ENCODE assay signal across 10 cellular contexts in the genomic region with DNA sequence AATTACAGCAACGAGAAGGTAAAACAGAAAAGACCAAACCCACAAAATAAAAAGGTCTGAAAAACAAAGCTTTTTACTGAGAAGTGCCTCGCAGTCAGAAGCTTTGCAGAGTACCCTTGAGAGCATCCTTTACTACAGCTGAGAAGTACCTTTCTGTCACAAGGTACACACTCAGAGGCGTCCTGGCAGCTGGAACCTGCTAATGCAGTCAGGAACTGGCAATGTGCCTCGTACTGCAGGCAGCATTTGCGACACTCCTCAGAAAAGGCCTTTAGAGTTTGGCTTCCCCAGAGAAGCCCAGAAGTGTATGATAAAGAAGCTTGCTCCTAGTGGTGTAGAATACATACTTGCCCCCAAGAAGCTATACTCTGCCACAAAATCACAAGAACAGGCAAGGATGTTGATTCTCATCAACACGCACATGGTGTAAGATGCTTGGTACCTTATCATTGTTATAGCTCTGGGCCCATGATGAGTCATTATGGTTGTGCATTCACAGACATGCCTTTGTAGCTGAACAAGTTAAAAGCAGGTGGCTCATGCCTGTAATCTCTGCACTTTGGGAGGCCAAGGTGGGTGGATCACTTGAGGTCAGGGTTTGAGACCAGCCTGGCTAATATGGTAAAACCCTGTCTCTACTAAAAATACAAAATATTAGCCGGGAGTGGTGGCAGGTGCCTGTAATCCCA. TPM values are rescaled to one million over a fixed set of nuclear protein-coding genes. Genes with fewer than 3 reads are reported as not detected.
DNase-seq lines count a peak whose midpoint lies in the region; ATAC-seq and TF ChIP-seq lines count a peak whose summit lies in the region.
"Had no signal": no experiment of that assay in that cellular context is flagged by ENCODE, and none has a peak within 500 bp of the region (broad histone marks: within the 10 kb centered on the region; RNA-seq: fewer than 3 reads in every experiment).

No MANE protein-coding gene starts in this region.

- WGBS in hepatocyte (ENCODE audit: low lambda C conversion rate, missing lambda C conversion rate): 86% methylated on average over 7 of the region's 7 CpGs

- peaks cover 27% of the 10 kb centered on the region for H3K36me3 Mint-ChIP-seq in stimulated activated naive CD8-positive, alpha-beta T cell treated with anti-CD3 and anti-CD28 coated beads, Interleukin-15, Interleukin-2, amounts not matched to agents 100 ng/mL and 50 ng/mL, for 24 hours (ENCODE audit: low read depth)
- H3K36me3 Mint-ChIP-seq in T-helper 17 cell (ENCODE audit: low read depth): no peaks in the 10 kb centered on the region

- H3K4me1 ChIP-seq in hepatocyte (ENCODE audit: insufficient read depth): peaks cover 46% of the 10 kb centered on the region

- H3K36me3 ChIP-seq in hepatocyte (replicated peaks; ENCODE audit: insufficient read depth, low read depth): no peaks in the 10 kb centered on the region
- H3K36me3 ChIP-seq in MG63: peaks cover 25% of the 10 kb centered on the region
- H3K36me3 ChIP-seq: ovary had no signal

- no peaks in the 10 kb centered on the region for H3K27me3 Mint-ChIP-seq in stimulated activated naive CD8-positive, alpha-beta T cell treated with anti-CD3 and anti-CD28 coated beads, Interleukin-15, Interleukin-2, amounts not matched to agents 100 ng/mL and 50 ng/mL, for 24 hours
- no peaks in the 10 kb centered on the region for H3K27me3 Mint-ChIP-seq in T-helper 17 cell

- TF ChIP-seq CTCF in hepatocyte (IDR thresholded peaks at IDR 0.05; ENCODE audit: poor library complexity): no peak

- ATAC-seq in stimulated activated naive CD8-positive, alpha-beta T cell treated with anti-CD3 and anti-CD28 coated beads, Interleukin-15, Interleukin-2, amounts not matched to agents 100 U/mL and 50 U/mL, for 24 hours: no peak
- ATAC-seq in T-helper 17 cell (no peak), GM19035 (IDR thresholded peaks at IDR 0.05; ENCODE audit: unreplicated experiment) (no peak)

- no peaks in the 10 kb centered on the region for H3K27me3 ChIP-seq in hepatocyte
- no peaks in the 10 kb centered on the region for H3K27me3 ChIP-seq in MG63
- H3K27me3 ChIP-seq: ovary, tibial artery had no signal

- no peak overlapping the region for H3K4me3 ChIP-seq in hepatocyte
- H3K4me3 ChIP-seq in MG63: no peak overlapping the region
- H3K4me3 ChIP-seq: ovary had no signal

- H2AFZ ChIP-seq in hepatocyte: no peak overlapping the region

- H3K79me2 ChIP-seq in hepatocyte: peaks cover 48% of the 10 kb centered on the region

- H3K4me1 Mint-ChIP-seq in stimulated activated naive CD8-positive, alpha-beta T cell treated with anti-CD3 and anti-CD28 coated beads, Interleukin-15, Interleukin-2, amounts not matched to agents 100 ng/mL and 50 ng/mL, for 24 hours (ENCODE audit: low read depth): peaks cover 41% of the 10 kb centered on the region
- peaks cover 23% of the 10 kb centered on the region for H3K4me1 Mint-ChIP-seq in T-helper 17 cell

- peak overlapping the region; percentile 98 for H3K27ac ChIP-seq in hepatocyte
- H3K27ac ChIP-seq: ovary had no signal

- peaks cover under 1% of the 10 kb centered on the region for H3K9me3 Mint-ChIP-seq in stimulated activated naive CD8-positive, alpha-beta T cell treated with anti-CD3 and anti-CD28 coated beads, Interleukin-15, Interleukin-2, amounts not matched to agents 100 ng/mL and 50 ng/mL, for 24 hours

- H4K20me1 ChIP-seq in hepatocyte (ENCODE audit: insufficient read depth, poor library complexity, severe bottlenecking): peaks cover 10% of the 10 kb centered on the region

- peak overlapping the region; percentile 93 for H3K4me2 ChIP-seq in hepatocyte

- peak overlapping the region; percentile 93 for H3K4me3 Mint-ChIP-seq in stimulated activated naive CD8-positive, alpha-beta T cell treated with anti-CD3 and anti-CD28 coated beads, Interleukin-15, Interleukin-2, amounts not matched to agents 100 ng/mL and 50 ng/mL, for 24 hours
- H3K4me3 Mint-ChIP-seq in T-helper 17 cell: peak overlapping the region; percentile 97

- DNase-seq in stimulated activated naive CD8-positive, alpha-beta T cell treated with anti-CD3 and anti-CD28 coated beads, Interleukin-15, Interleukin-2, amounts not matched to agents 100 U/mL and 50 U/mL, for 24 hours: no peak
- DNase-seq in T-helper 17 cell: no peak
- DNase-seq in hepatocyte (ENCODE audit: low spot score): peak; percentile 58
- no peak for DNase-seq in MG63
- no peak for DNase-seq in anterior cingulate cortex (lab: John Stamatoyannopoulos, UW)
- DNase-seq in activated gamma-delta T cell treated with Interleukin-2 at 50 U/mL for 16 hours: no peak
- DNase-seq: ovary, tibial artery had no signal

- H3K9me2 ChIP-seq in hepatocyte (replicated peaks; ENCODE audit: insufficient read depth): no peaks in the 10 kb centered on the region

- H3K9me3 ChIP-seq in T-helper 17 cell (ENCODE audit: control insufficient read depth, low read length, poor library complexity, severe bottlenecking) (no peaks in the 10 kb centered on the region), hepatocyte (ENCODE audit: low read depth) (no peaks in the 10 kb centered on the region), MG63 (peaks cover 3% of the 10 kb centered on the region)
- H3K9me3 ChIP-seq: ovary, tibial artery had no signal

- H3K27ac Mint-ChIP-seq in stimulated activated naive CD8-positive, alpha-beta T cell treated with anti-CD3 and anti-CD28 coated beads, Interleukin-15, Interleukin-2, amounts not matched to agents 100 ng/mL and 50 ng/mL, for 24 hours: no peak overlapping the region
- peak overlapping the region; percentile 95 for H3K27ac Mint-ChIP-seq in T-helper 17 cell

RNA-seq across cellular contexts. Expression of a gene that starts 2.0 kb away (rescaled TPM):
- total RNA-seq in T-helper 17 cell (10 to 100 TPM; 44.4 to 52.7 TPM), hepatocyte (33.6 and 34.2 TPM in 2 replicates)
- 55.5 and 59.4 TPM in 2 replicates for polyA plus RNA-seq in hepatocyte
- total RNA-seq in MG63 (2014; rRNA removed; shearing (Covaris generic); ENCODE audit: low replicate concordance): 71.2 and 71.3 TPM in 2 replicates

RNA-seq across cellular contexts. Expression of a gene that starts 39.4 kb away (rescaled TPM):
- not detected for total RNA-seq in T-helper 17 cell
- 0.33 TPM in 1 of 2 replicates, not detected in the other for total RNA-seq in hepatocyte
- polyA plus RNA-seq in hepatocyte: 0.29 TPM in 1 of 2 replicates, not detected in the other
- total RNA-seq in MG63 (2014; rRNA removed; shearing (Covaris generic); ENCODE audit: low replicate concordance): not detected in 2 replicates
- total RNA-seq: ovary had no signal
- polyA plus RNA-seq: ovary had no signal

RNA-seq across cellular contexts. Expression of a gene that starts 54.8 kb away (rescaled TPM):
- total RNA-seq in T-helper 17 cell: 10 to 100 TPM; 59.4 to 72.9 TPM
- total RNA-seq in hepatocyte: 38.5 and 43.4 TPM in 2 replicates
- polyA plus RNA-seq in hepatocyte: 23.9 and 28.4 TPM in 2 replicates
- 11.1 and 13.4 TPM in 2 replicates for total RNA-seq in MG63 (2014; rRNA removed; shearing (Covaris generic); ENCODE audit: low replicate concordance)
